15 cellular contexts compared by ENCODE assay signal in the genomic region with DNA sequence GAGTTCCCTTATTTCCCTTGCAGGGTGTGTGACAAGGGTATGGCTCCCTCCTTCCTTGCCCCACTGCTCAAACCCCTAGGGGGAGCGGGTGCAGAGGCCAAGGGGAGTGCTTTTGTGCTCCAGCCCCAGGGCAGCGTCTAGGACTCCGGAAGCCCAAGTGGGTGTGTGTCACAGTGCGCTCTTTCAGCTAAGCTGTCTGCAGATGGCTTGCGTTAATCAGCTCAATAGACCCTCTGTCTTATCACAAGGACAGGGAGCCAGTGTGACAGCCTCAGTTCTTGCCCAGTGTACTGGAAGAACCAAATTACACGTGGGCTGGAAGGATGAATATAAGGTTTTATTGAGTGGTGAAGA.
DNase-seq lines count a peak whose midpoint lies in the region; ATAC-seq and TF ChIP-seq lines count a peak whose summit lies in the region.
"Had no signal": no experiment of that assay in that cellular context is flagged by ENCODE, and none has a peak within 500 bp of the region (broad histone marks: within the 10 kb centered on the region; RNA-seq: fewer than 3 reads in every experiment).

No MANE protein-coding gene starts in this region.

- intact Hi-C loops in Right ventricle myocardium inferior (cut with DNase I), result no loop called here
- intact Hi-C loops in adrenal gland (cut with DNase I), result no loop called here

- H3K27ac Mint-ChIP-seq in WTC11, result no peak overlapping the region
- H3K27ac Mint-ChIP-seq: stimulated activated naive CD8-positive, alpha-beta T cell treated with anti-CD3 and anti-CD28 coated beads, Interleukin-15, Interleukin-2, amounts not matched to agents 100 ng/mL and 50 ng/mL, for 24 hours had no signal

- no peak overlapping the region for H3K27ac ChIP-seq in right atrium auricular region
- no peak overlapping the region for H3K27ac ChIP-seq in adrenal gland
- H3K27ac ChIP-seq: esophagus squamous epithelium, VCaP had no signal

- H3K36me3 ChIP-seq in right atrium auricular region, result no peaks in the 10 kb centered on the region
- H3K36me3 ChIP-seq in adrenal gland (replicated peaks in 1 of 2), result no peaks in the 10 kb centered on the region
- H3K36me3 ChIP-seq: esophagus squamous epithelium had no signal

- no peaks in the 10 kb centered on the region for H3K9me3 ChIP-seq in right atrium auricular region
- H3K9me3 ChIP-seq in adrenal gland (replicated peaks in 1 of 3), result no peaks in the 10 kb centered on the region
- H3K9me3 ChIP-seq: body of pancreas, esophagus squamous epithelium had no signal

- POLR2A ChIA-PET in WTC11 (lab: Charles Lee), result no interaction called here

- TF ChIP-seq CTCF in right atrium auricular region (IDR thresholded peaks at IDR 0.05) (no peak), WTC11 (IDR thresholded peaks at IDR 0.05) (no peak), adrenal gland (IDR thresholded peaks at IDR 0.05) (no peak)

- TF ChIP-seq POLR2A in adrenal gland (IDR thresholded peaks at IDR 0.05), result no peak

- peak; percentile 72 for ATAC-seq in Right ventricle myocardium inferior
- ATAC-seq in WTC11, result peak; percentile 73
- no peak for ATAC-seq in GM21515 (IDR thresholded peaks at IDR 0.05; ENCODE audit: unreplicated experiment)
- no peak for ATAC-seq in GM21529 (IDR thresholded peaks at IDR 0.05; ENCODE audit: unreplicated experiment)
- ATAC-seq: activated T-cell treated with anti-CD3 and anti-CD28 coated beads, Interleukin-2, amount 50 U/mL, for 4 hours; Panc1 had no signal

- H3K9me3 Mint-ChIP-seq in WTC11, result no peaks in the 10 kb centered on the region
- H3K9me3 Mint-ChIP-seq: activated T-cell treated with anti-CD3 and anti-CD28 coated beads, Interleukin-2, amount 50 U/mL, for 4 hours; stimulated activated naive CD8-positive, alpha-beta T cell treated with anti-CD3 and anti-CD28 coated beads, Interleukin-15, Interleukin-2, amounts not matched to agents 100 ng/mL and 50 ng/mL, for 24 hours had no signal

- H3K4me3 Mint-ChIP-seq in WTC11, result no peak overlapping the region
- H3K4me3 Mint-ChIP-seq: activated T-cell treated with anti-CD3 and anti-CD28 coated beads, Interleukin-2, amount 50 U/mL, for 4 hours; stimulated activated naive CD8-positive, alpha-beta T cell treated with anti-CD3 and anti-CD28 coated beads, Interleukin-15, Interleukin-2, amounts not matched to agents 100 ng/mL and 50 ng/mL, for 24 hours had no signal

- H3K27me3 ChIP-seq in right atrium auricular region (no peaks in the 10 kb centered on the region), adrenal gland (no peaks in the 10 kb centered on the region)
- H3K27me3 ChIP-seq: body of pancreas, esophagus squamous epithelium had no signal

- no peaks in the 10 kb centered on the region for H3K36me3 Mint-ChIP-seq in WTC11

- no peaks in the 10 kb centered on the region; the same call in 1 of the 2 replicates for H3K27me3 Mint-ChIP-seq in WTC11 (ENCODE audit: low read depth)
- H3K27me3 Mint-ChIP-seq: stimulated activated naive CD8-positive, alpha-beta T cell treated with anti-CD3 and anti-CD28 coated beads, Interleukin-15, Interleukin-2, amounts not matched to agents 100 ng/mL and 50 ng/mL, for 24 hours had no signal

- DNase-seq in Right ventricle myocardium inferior (ENCODE audit: missing footprints) (no peak), right atrium auricular region (ENCODE audit: low spot score) (no peak), WTC11 (ENCODE audit: low spot score) (no peak), hippocampal formation (lab: John Stamatoyannopoulos, UW) (peak; percentile 56 to 83), adrenal gland (no peak), HCEC 1CT (no peak)
- DNase-seq: activated T-cell treated with anti-CD3 and anti-CD28 coated beads, Interleukin-2, amount 50 U/mL, for 4 hours; body of pancreas; esophagus squamous epithelium; NCI-H2029 treated with DMSO at 0.1 percent for 48 hours had no signal

- H3K4me1 Mint-ChIP-seq in WTC11, result peaks cover 8% of the 10 kb centered on the region; the same call in 1 of the 2 replicates

- WGBS in adrenal gland, 4 donors, result 62 to 76% (median 73%) methylated on average over 3 to 6 of the region's 6 CpGs

- H3K4me3 ChIP-seq in right atrium auricular region (peak overlapping the region in 1 of 2 donors; percentile 11), adrenal gland (no peak overlapping the region)
- H3K4me3 ChIP-seq: body of pancreas, esophagus squamous epithelium had no signal

- H3K4me1 ChIP-seq in right atrium auricular region (peaks cover 0 to 14% of the 10 kb centered on the region in 2 donors), adrenal gland (replicated peaks in 1 of 2) (no peaks in the 10 kb centered on the region)
- H3K4me1 ChIP-seq: body of pancreas, esophagus squamous epithelium had no signal

- CTCF ChIA-PET in WTC11 (lab: Charles Lee), result no interaction called here

TF ChIP-seq in WTC11, 78 proteins besides CTCF, POLR2A, EP300 and RAD21:
- no peak for TF ChIP-seq FOXK1 (CRISPR knock-in tag; IDR thresholded peaks at IDR 0.05)
- no peak for TF ChIP-seq ZNF416 (CRISPR knock-in tag; IDR thresholded peaks at IDR 0.05)
- TF ChIP-seq GRHL2 (CRISPR knock-in tag; IDR thresholded peaks at IDR 0.05; ENCODE audit: insufficient replicate concordance, severe bottlenecking), result no peak
- TF ChIP-seq EMX1 (CRISPR knock-in tag; IDR thresholded peaks at IDR 0.05), result no peak
- TF ChIP-seq, protein P1, sequence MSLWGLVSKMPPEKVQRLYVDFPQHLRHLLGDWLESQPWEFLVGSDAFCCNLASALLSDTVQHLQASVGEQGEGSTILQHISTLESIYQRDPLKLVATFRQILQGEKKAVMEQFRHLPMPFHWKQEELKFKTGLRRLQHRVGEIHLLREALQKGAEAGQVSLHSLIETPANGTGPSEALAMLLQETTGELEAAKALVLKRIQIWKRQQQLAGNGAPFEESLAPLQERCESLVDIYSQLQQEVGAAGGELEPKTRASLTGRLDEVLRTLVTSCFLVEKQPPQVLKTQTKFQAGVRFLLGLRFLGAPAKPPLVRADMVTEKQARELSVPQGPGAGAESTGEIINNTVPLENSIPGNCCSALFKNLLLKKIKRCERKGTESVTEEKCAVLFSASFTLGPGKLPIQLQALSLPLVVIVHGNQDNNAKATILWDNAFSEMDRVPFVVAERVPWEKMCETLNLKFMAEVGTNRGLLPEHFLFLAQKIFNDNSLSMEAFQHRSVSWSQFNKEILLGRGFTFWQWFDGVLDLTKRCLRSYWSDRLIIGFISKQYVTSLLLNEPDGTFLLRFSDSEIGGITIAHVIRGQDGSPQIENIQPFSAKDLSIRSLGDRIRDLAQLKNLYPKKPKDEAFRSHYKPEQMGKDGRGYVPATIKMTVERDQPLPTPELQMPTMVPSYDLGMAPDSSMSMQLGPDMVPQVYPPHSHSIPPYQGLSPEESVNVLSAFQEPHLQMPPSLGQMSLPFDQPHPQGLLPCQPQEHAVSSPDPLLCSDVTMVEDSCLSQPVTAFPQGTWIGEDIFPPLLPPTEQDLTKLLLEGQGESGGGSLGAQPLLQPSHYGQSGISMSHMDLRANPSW (CRISPR knock-in tag; conservative IDR thresholded peaks at IDR 0.05; ENCODE audit: low read depth), result no peak
- no peak for TF ChIP-seq SMAD3 (CRISPR knock-in tag; IDR thresholded peaks at IDR 0.05; ENCODE audit: borderline replicate concordance)
- no peak for TF ChIP-seq SOX15 (CRISPR knock-in tag; IDR thresholded peaks at IDR 0.05)

Comparison
In these comparisons a context has a peak if more than half of its experiments do, and no peak if none do; other contexts are left out.
1. ATAC-seq: peak in Right ventricle myocardium inferior (single experiment) and WTC11 (single experiment); none in GM21515 (single experiment) and GM21529 (single experiment).
2. DNase-seq: peak in hippocampal formation (2 of 2); none in Right ventricle myocardium inferior (single experiment), right atrium auricular region (single experiment), WTC11 (single experiment), adrenal gland (0 of 7) and HCEC 1CT (single experiment).